ENCODE assay signal across 14 cellular contexts in genomic region chr11:1692708-1693326, GRCh38. TPM values are rescaled to one million over a fixed set of nuclear protein-coding genes. Genes with fewer than 3 reads are reported as not detected.
DNase-seq lines count a peak whose midpoint lies in the region; ATAC-seq and TF ChIP-seq lines count a peak whose summit lies in the region.
"Had no signal": no experiment of that assay in that cellular context is flagged by ENCODE, and none has a peak within 500 bp of the region (broad histone marks: within the 10 kb centered on the region; RNA-seq: fewer than 3 reads in every experiment).

No MANE protein-coding gene starts in this region.

- no peak for ATAC-seq in natural killer cell treated with Interleukin-12 subunit alpha and Interleukin-12 subunit beta and Interleukin-15 and Interleukin-18, amount 100 ng/mL, for 72 hours
- no peak for ATAC-seq in HG02798 (IDR thresholded peaks at IDR 0.05; ENCODE audit: poor library complexity, unreplicated experiment)

- CTCF ChIA-PET in Calu3 (lab: Charles Lee) = interaction anchor here (0.5 to 2.9 kb wide), 6 partner anchors 140 to 459 kb away, joined by 3 to 117 read pairs (median 18); partner anchors contain the start of gene SYT8

- H2AFZ ChIP-seq in KMS-11 (ENCODE audit: low read depth) = peak overlapping the region; percentile 49; the same call in 1 of the 2 replicates

- DNase-seq in Calu3 = no peak
- DNase-seq in colonic mucosa = no peak
- DNase-seq in natural killer cell treated with Interleukin-12 subunit alpha and Interleukin-12 subunit beta and Interleukin-15 and Interleukin-18, amount 100 ng/mL, for 72 hours (ENCODE audit: low spot score) = no peak
- no peak for DNase-seq in adrenal gland
- DNase-seq in ovary = no peak
- no peak for DNase-seq in NCI-H1092 treated with DMSO at 0.1 percent for 48 hours (lab: John Stamatoyannopoulos, UW)
- DNase-seq: SHP77 treated with DMSO at 0.1 percent for 48 hours had no signal

- H3K27ac Mint-ChIP-seq in Calu3 (ENCODE audit: unreplicated experiment) = peak overlapping the region; percentile 68
- H3K27ac Mint-ChIP-seq in natural killer cell treated with Interleukin-12 subunit alpha and Interleukin-12 subunit beta and Interleukin-15 and Interleukin-18, amount 100 ng/mL, for 72 hours = no peak overlapping the region
- H3K27ac Mint-ChIP-seq: activated naive CD4-positive, alpha-beta T cell treated with anti-CD3 and anti-CD28 coated beads, Interleukin-2, amount 50 U/mL, for 24 hours had no signal

- H3K4me2 ChIP-seq in KMS-11 = no peak overlapping the region

- no peak for TF ChIP-seq POLR2A in adrenal gland (IDR thresholded peaks at IDR 0.05)
- no peak for TF ChIP-seq POLR2A in ovary (IDR thresholded peaks at IDR 0.05)

- no peaks in the 10 kb centered on the region for H3K4me1 ChIP-seq in KMS-11 (ENCODE audit: low read depth, poor library complexity, severe bottlenecking)
- peaks cover 5% of the 10 kb centered on the region for H3K4me1 ChIP-seq in colonic mucosa
- H3K4me1 ChIP-seq in adrenal gland (replicated peaks in 1 of 2) = peaks cover 7 to 11% of the 10 kb centered on the region in 2 donors
- peaks cover 8% of the 10 kb centered on the region for H3K4me1 ChIP-seq in ovary (ENCODE audit: insufficient read depth)

- no peak overlapping the region for H3K27ac ChIP-seq in KMS-11
- no peak overlapping the region for H3K27ac ChIP-seq in colonic mucosa
- H3K27ac ChIP-seq in adrenal gland = no peak overlapping the region
- H3K27ac ChIP-seq in ovary = no peak overlapping the region

- peaks cover 50% of the 10 kb centered on the region for H3K27me3 Mint-ChIP-seq in Calu3 (ENCODE audit: unreplicated experiment)
- peaks cover 7 to 16% of the 10 kb centered on the region in 2 donors for H3K27me3 Mint-ChIP-seq in natural killer cell treated with Interleukin-12 subunit alpha and Interleukin-12 subunit beta and Interleukin-15 and Interleukin-18, amount 100 ng/mL, for 72 hours

- H3K36me3 Mint-ChIP-seq in Calu3 (ENCODE audit: insufficient read depth, unreplicated experiment) = peaks cover 9% of the 10 kb centered on the region
- no peaks in the 10 kb centered on the region for H3K36me3 Mint-ChIP-seq in natural killer cell treated with Interleukin-12 subunit alpha and Interleukin-12 subunit beta and Interleukin-15 and Interleukin-18, amount 100 ng/mL, for 72 hours
- H3K36me3 Mint-ChIP-seq: activated naive CD4-positive, alpha-beta T cell treated with anti-CD3 and anti-CD28 coated beads, Interleukin-2, amount 50 U/mL, for 24 hours had no signal

- H3K9me3 ChIP-seq in colonic mucosa (no peaks in the 10 kb centered on the region), adrenal gland (replicated peaks in 1 of 3) (no peaks in the 10 kb centered on the region), ovary (no peaks in the 10 kb centered on the region)
- H3K9me3 ChIP-seq: gastrocnemius medialis had no signal

- H3K4me3 ChIP-seq in KMS-11 (IDR thresholded peaks at IDR 0.05; ENCODE audit: insufficient read depth, low read depth, low read length) = no peak overlapping the region
- peak overlapping the region; percentile 11 for H3K4me3 ChIP-seq in colonic mucosa
- H3K4me3 ChIP-seq in adrenal gland = no peak overlapping the region
- H3K4me3 ChIP-seq in ovary = no peak overlapping the region

- peak overlapping the region; percentile 68 for H3K4me3 Mint-ChIP-seq in Calu3 (ENCODE audit: low read depth, unreplicated experiment)
- peak overlapping the region; percentile 40 for H3K4me3 Mint-ChIP-seq in natural killer cell treated with Interleukin-12 subunit alpha and Interleukin-12 subunit beta and Interleukin-15 and Interleukin-18, amount 100 ng/mL, for 72 hours

- WGBS in adrenal gland, 4 donors = 36 to 48% (median 44%) methylated on average over 20 of the region's 20 CpGs
- 43 to 46% (median 44%) methylated on average over 20 of the region's 20 CpGs for WGBS in ovary, 3 donors

- H3K36me3 ChIP-seq in KMS-11 (ENCODE audit: insufficient read depth) = no peaks in the 10 kb centered on the region
- no peaks in the 10 kb centered on the region for H3K36me3 ChIP-seq in colonic mucosa
- H3K36me3 ChIP-seq in adrenal gland (replicated peaks in 1 of 2) = no peaks in the 10 kb centered on the region
- no peaks in the 10 kb centered on the region for H3K36me3 ChIP-seq in ovary
- H3K36me3 ChIP-seq: gastrocnemius medialis had no signal

- BruUV-seq in Calu3 (replicated peaks; lab: Mats Ljungman, UMichigan) = no TSS peak

- no peak overlapping the region for H3K9ac ChIP-seq in KMS-11
- no peak overlapping the region for H3K9ac ChIP-seq in colonic mucosa (ENCODE audit: low read depth in 2 of 2, low read length in 2 of 2)

- peaks cover 16% of the 10 kb centered on the region for H3K4me1 Mint-ChIP-seq in Calu3 (ENCODE audit: low read depth, unreplicated experiment)
- peaks cover 33 to 43% of the 10 kb centered on the region in 2 donors for H3K4me1 Mint-ChIP-seq in natural killer cell treated with Interleukin-12 subunit alpha and Interleukin-12 subunit beta and Interleukin-15 and Interleukin-18, amount 100 ng/mL, for 72 hours (ENCODE audit: low read depth in 2 of 2)

- intact Hi-C loops in Calu3 (cut with micrococcal nuclease; ENCODE audit: unreplicated experiment) = loop anchor here (1.0 to 5.0 kb wide), 2 partner anchors 140 to 459 kb away; no protein-coding TSS in a partner anchor
- intact Hi-C loops in colonic mucosa (cut with DNase I) = loop anchor here (5.0 kb wide), 2 partner anchors 41 to 459 kb away; no protein-coding TSS in a partner anchor
- intact Hi-C loops in adrenal gland (cut with DNase I) = loop anchor here (2.0 to 5.0 kb wide), 4 partner anchors 41 to 459 kb away; no protein-coding TSS in a partner anchor
- intact Hi-C loops in ovary (cut with DNase I) = loop anchor here in 3 of 4 donors (1.0 to 10.0 kb wide), 8 partner anchors 41 to 464 kb away; partner anchors contain the start of gene TNNT3 (in 1 of the 3)

- H3K79me2 ChIP-seq in KMS-11 (ENCODE audit: insufficient read depth, low read depth) = no peaks in the 10 kb centered on the region

- peaks cover 73% of the 10 kb centered on the region for H3K27me3 ChIP-seq in KMS-11 (ENCODE audit: insufficient read depth, low read depth)
- peaks cover 4% of the 10 kb centered on the region for H3K27me3 ChIP-seq in colonic mucosa
- no peaks in the 10 kb centered on the region for H3K27me3 ChIP-seq in adrenal gland
- H3K27me3 ChIP-seq in ovary = no peaks in the 10 kb centered on the region
- H3K27me3 ChIP-seq: gastrocnemius medialis had no signal

- no peaks in the 10 kb centered on the region for H4K20me1 ChIP-seq in KMS-11 (ENCODE audit: insufficient read depth)

- no peaks in the 10 kb centered on the region for H3K9me3 Mint-ChIP-seq in Calu3 (ENCODE audit: low read depth, unreplicated experiment)
- H3K9me3 Mint-ChIP-seq in natural killer cell treated with Interleukin-12 subunit alpha and Interleukin-12 subunit beta and Interleukin-15 and Interleukin-18, amount 100 ng/mL, for 72 hours = no peaks in the 10 kb centered on the region
- H3K9me3 Mint-ChIP-seq: activated naive CD4-positive, alpha-beta T cell treated with anti-CD3 and anti-CD28 coated beads, Interleukin-2, amount 50 U/mL, for 24 hours had no signal

- no peak for TF ChIP-seq CTCF in Calu3 (IDR thresholded peaks at IDR 0.05; ENCODE audit: unreplicated experiment)
- no peak for TF ChIP-seq CTCF in KMS-11 (conservative IDR thresholded peaks at IDR 0.05; ENCODE audit: low read depth, low read length)
- TF ChIP-seq CTCF in colonic mucosa (IDR thresholded peaks at IDR 0.05) = no peak
- TF ChIP-seq CTCF in adrenal gland (IDR thresholded peaks at IDR 0.05) = no peak
- TF ChIP-seq CTCF in ovary (IDR thresholded peaks at IDR 0.05) = no peak

- no peak for TF ChIP-seq EP300 in ovary (IDR thresholded peaks at IDR 0.05)

RNA-seq across cellular contexts. Expression of gene KRTAP5-6, which starts 4.2 kb away (rescaled TPM):
- total RNA-seq in Calu3 (2022) = not detected in 2 replicates
- not detected for total RNA-seq in colonic mucosa
- not detected for total RNA-seq in natural killer cell treated with Interleukin-12 subunit alpha and Interleukin-12 subunit beta and Interleukin-15 and Interleukin-18, amount 100 ng/mL, for 72 hours
- total RNA-seq in adrenal gland = under 1 TPM in 1 of 8 donors, not detected in 7; 0.61 TPM
- polyA plus RNA-seq in adrenal gland = not detected
- total RNA-seq in ovary = not detected
- polyA plus RNA-seq in ovary = not detected
- total RNA-seq: Daoy, gastrocnemius medialis, pulmonary artery endothelial cell, urinary bladder had no signal
- polyA plus RNA-seq: urinary bladder had no signal

RNA-seq across cellular contexts. Expression of gene IFITM10, which starts 57.6 kb away (rescaled TPM):
- total RNA-seq in Calu3 (2022) = 3.3 and 8.1 TPM in 2 replicates
- total RNA-seq in colonic mucosa = 1 to 10 TPM in 1 of 2 donors, under 1 TPM in 1; 0.42 to 1.1 TPM
- 1 to 10 TPM; 2.3 to 8.1 TPM for total RNA-seq in natural killer cell treated with Interleukin-12 subunit alpha and Interleukin-12 subunit beta and Interleukin-15 and Interleukin-18, amount 100 ng/mL, for 72 hours
- 100 to 1,000 TPM in 1 of 8 donors, 10 to 100 TPM in 7; 15.7 to 112 (median 31.6) TPM for total RNA-seq in adrenal gland
- polyA plus RNA-seq in adrenal gland = 100 to 1,000 TPM in 1 of 3 donors, 10 to 100 TPM in 1, 1 to 10 TPM in 1; 6.3 to 267 (median 76.5) TPM
- 1 to 10 TPM in 3 of 7 donors, under 1 TPM in 4; 0.56 to 3.6 (median 0.98) TPM for total RNA-seq in ovary
- polyA plus RNA-seq in ovary = under 1 TPM; 0.15 to 0.22 TPM
